In the genomic region with DNA sequence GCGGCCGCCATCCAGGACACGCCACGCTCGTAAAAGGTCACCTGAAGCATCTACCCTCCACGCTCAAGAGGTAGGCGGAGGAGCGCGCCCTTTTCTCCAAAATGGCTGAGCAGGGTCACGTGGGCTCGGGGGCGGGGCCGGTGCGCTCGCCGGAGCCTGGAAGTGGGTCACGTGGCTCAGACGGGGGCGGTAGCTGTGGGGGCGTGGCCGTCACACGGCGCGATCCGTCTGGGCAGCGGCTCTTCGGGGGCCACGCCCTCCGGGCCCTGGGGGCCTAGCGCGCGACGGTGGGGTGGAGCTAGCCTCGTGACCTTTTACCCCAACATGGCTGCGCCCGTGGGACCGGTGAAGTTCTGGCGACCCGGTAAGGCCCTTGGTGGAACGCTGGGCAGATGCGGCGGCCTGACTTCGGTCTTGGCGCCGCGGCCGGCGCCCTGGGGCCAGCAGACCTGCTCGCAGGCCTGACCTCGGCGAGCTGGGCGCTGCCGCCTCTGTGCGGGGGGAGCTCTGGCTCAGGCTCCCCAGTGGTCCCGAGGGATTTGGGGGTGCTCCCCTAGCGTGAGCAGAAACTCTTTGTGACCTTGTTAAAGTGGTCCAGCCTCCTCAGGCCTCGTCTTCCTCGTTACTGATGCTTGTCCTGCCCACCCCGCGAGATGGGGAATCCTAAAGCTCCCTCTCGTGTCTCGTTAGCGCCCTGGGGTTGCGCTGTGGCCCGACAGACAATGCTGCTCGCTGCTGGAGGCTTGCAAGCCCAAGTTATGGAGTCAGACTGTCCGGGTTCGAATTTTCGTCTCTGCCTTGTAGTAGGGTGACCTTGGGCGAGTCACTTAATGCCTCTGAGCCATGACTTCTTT, we compare ENCODE assay signal across 1 cellular context.
TF ChIP-seq lines count a peak whose summit lies in the region.

A gene with protein sequence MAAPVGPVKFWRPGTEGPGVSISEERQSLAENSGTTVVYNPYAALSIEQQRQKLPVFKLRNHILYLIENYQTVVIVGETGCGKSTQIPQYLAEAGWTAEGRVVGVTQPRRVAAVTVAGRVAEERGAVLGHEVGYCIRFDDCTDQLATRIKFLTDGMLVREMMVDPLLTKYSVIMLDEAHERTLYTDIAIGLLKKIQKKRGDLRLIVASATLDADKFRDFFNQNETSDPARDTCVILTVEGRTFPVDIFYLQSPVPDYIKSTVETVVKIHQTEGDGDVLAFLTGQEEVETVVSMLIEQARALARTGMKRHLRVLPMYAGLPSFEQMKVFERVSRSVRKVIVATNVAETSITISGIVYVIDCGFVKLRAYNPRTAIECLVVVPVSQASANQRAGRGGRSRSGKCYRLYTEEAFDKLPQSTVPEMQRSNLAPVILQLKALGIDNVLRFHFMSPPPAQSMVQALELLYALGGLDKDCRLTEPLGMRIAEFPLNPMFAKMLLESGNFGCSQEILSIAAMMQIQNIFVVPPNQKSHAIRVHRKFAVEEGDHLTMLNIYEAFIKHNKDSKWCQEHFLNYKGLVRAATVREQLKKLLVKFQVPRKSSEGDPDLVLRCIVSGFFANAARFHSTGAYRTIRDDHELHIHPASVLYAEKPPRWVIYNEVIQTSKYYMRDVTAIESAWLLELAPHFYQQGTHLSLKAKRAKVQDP (plus strand): TSS at position 301 of the 854 bp plus-strand sequence. CDS start 24 bp downstream, at position 325.

TF ChIP-seq in IMR-90, 13 proteins besides CTCF, POLR2A, EP300 and RAD21 (continued from another document):
- TF ChIP-seq CHD1 (IDR thresholded peaks at IDR 0.05; ENCODE audit: low read depth, low read length) (no peak), RCOR1 (IDR thresholded peaks at IDR 0.05; ENCODE audit: insufficient replicate concordance, low read length) (no peak), RFX5 (IDR thresholded peaks at IDR 0.05; ENCODE audit: low read depth, low read length) (no peak), CEBPB (IDR thresholded peaks at IDR 0.05; ENCODE audit: low read depth, low read length) (no peak)
